ENCODE assay signal across 16 cellular contexts in the genomic region with DNA sequence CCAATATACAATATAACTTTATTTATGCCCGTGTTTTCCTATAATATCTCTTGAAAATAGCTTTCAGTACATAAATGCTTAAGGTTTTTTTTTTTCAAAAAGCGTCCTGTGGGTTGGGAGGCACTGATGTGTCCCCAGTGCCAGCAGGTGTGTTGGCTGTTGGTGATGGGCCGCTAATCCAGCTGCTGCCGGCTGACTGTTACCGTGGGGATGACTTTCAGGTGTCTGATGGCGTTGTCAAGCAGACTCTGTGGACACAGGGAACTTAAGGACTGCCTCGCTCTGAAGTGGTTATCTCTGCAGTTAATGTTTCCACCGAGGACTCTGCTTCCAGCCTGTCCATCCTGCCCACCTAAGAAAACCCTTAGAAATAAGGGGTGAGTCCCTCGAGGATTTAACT.
DNase-seq lines count a peak whose midpoint lies in the region; TF ChIP-seq lines count a peak whose summit lies in the region.
"Had no signal": no experiment of that assay in that cellular context is flagged by ENCODE, and none has a peak within 500 bp of the region (broad histone marks: within the 10 kb centered on the region; RNA-seq: fewer than 3 reads in every experiment).

No MANE protein-coding gene starts in this region.

- in situ Hi-C loops in GM13977 (cut with MboI; ENCODE audit: low pct_unique_long_range_greater_than_20kb, low sequenced_read_pairs, unreplicated experiment): loop anchor here (25.0 kb wide), 2 partner anchors 208 to 358 kb away; a partner anchor contains a TSS

- intact Hi-C loops in head of caudate nucleus (cut with DNase I): no loop called here

- DNase-seq in DMS153 (lab: John Stamatoyannopoulos, UW) (peak; percentile 80), NCI-H1092 (lab: John Stamatoyannopoulos, UW) (peak; percentile 66), NCI-H2196 (lab: John Stamatoyannopoulos, UW; ENCODE audit: unreplicated experiment) (peak; percentile 50), SHP77 treated with DMSO at 0.1 percent for 48 hours (lab: John Stamatoyannopoulos, UW) (peak; percentile 94), head of caudate nucleus (no peak), GM13977 (ENCODE audit: low spot score) (no peak), NCI-H2081 treated with DMSO at 0.1 percent for 48 hours (lab: John Stamatoyannopoulos, UW) (no peak), NCI-H1694 treated with DMSO at 0.1 percent for 48 hours (lab: John Stamatoyannopoulos, UW) (no peak)
- DNase-seq: activated CD4-positive, alpha-beta T cell treated with anti-CD3 and anti-CD28 coated beads, Interleukin-2, amount 10 ng/mL, durations not matched to agents 24 days and 14 days; activated CD8-positive, alpha-beta memory T cell treated with anti-CD3 and anti-CD28 coated beads, Interleukin-2, amount 50 U/mL, for 48 hours; activated effector memory CD4-positive, alpha-beta T cell treated with anti-CD3 and anti-CD28 coated beads, Interleukin-2, amount 50 U/mL, for 16 hours; dermis blood vessel endothelial cell; hypothalamus; NCI-H2171; occipital lobe; substantia nigra had no signal

- TF ChIP-seq CTCF in GM13977 (IDR thresholded peaks at IDR 0.05; ENCODE audit: extremely low read depth, insufficient read depth, missing control alignments): no peak

Comparison
In these comparisons a context has a peak if more than half of its experiments do, and no peak if none do; other contexts are left out.
1. DNase-seq: peak in DMS153 (single experiment), NCI-H1092 (single experiment), NCI-H2196 (single experiment) and SHP77 treated with DMSO at 0.1 percent for 48 hours (single experiment); none in head of caudate nucleus (0 of 42), GM13977 (single experiment), NCI-H2081 treated with DMSO at 0.1 percent for 48 hours (single experiment) and NCI-H1694 treated with DMSO at 0.1 percent for 48 hours (single experiment).